In the genomic region with DNA sequence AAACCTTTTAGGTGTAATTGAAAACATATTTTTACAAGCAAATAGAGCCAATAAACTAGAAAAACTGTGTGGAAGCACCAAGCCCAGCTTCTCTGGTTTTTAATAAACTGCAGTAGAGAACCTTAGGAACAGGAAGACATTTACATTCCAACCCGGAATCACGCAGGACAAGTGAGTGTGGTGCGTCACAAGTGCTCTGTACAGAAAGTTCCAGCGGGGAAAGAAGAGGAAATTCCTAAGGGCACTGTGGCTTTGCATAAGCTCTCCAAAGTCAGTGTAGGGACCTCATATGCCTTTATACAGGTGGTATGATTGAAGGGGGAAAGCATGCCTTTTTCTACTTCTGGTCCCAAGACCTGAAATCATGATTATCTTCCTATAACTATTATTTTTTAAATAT, we compare ENCODE assay signal across 1 cellular context.
TF ChIP-seq lines count a peak whose summit lies in the region.

No MANE protein-coding gene starts in this region.

TF ChIP-seq in WTC11, 78 proteins besides CTCF, POLR2A, EP300 and RAD21 (continued from another document):
- TF ChIP-seq, protein P1, sequence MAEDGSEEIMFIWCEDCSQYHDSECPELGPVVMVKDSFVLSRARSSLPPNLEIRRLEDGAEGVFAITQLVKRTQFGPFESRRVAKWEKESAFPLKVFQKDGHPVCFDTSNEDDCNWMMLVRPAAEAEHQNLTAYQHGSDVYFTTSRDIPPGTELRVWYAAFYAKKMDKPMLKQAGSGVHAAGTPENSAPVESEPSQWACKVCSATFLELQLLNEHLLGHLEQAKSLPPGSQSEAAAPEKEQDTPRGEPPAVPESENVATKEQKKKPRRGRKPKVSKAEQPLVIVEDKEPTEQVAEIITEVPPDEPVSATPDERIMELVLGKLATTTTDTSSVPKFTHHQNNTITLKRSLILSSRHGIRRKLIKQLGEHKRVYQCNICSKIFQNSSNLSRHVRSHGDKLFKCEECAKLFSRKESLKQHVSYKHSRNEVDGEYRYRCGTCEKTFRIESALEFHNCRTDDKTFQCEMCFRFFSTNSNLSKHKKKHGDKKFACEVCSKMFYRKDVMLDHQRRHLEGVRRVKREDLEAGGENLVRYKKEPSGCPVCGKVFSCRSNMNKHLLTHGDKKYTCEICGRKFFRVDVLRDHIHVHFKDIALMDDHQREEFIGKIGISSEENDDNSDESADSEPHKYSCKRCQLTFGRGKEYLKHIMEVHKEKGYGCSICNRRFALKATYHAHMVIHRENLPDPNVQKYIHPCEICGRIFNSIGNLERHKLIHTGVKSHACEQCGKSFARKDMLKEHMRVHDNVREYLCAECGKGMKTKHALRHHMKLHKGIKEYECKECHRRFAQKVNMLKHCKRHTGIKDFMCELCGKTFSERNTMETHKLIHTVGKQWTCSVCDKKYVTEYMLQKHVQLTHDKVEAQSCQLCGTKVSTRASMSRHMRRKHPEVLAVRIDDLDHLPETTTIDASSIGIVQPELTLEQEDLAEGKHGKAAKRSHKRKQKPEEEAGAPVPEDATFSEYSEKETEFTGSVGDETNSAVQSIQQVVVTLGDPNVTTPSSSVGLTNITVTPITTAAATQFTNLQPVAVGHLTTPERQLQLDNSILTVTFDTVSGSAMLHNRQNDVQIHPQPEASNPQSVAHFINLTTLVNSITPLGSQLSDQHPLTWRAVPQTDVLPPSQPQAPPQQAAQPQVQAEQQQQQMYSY (CRISPR knock-in tag; IDR thresholded peaks at IDR 0.05): no peak
- TF ChIP-seq, protein P2, sequence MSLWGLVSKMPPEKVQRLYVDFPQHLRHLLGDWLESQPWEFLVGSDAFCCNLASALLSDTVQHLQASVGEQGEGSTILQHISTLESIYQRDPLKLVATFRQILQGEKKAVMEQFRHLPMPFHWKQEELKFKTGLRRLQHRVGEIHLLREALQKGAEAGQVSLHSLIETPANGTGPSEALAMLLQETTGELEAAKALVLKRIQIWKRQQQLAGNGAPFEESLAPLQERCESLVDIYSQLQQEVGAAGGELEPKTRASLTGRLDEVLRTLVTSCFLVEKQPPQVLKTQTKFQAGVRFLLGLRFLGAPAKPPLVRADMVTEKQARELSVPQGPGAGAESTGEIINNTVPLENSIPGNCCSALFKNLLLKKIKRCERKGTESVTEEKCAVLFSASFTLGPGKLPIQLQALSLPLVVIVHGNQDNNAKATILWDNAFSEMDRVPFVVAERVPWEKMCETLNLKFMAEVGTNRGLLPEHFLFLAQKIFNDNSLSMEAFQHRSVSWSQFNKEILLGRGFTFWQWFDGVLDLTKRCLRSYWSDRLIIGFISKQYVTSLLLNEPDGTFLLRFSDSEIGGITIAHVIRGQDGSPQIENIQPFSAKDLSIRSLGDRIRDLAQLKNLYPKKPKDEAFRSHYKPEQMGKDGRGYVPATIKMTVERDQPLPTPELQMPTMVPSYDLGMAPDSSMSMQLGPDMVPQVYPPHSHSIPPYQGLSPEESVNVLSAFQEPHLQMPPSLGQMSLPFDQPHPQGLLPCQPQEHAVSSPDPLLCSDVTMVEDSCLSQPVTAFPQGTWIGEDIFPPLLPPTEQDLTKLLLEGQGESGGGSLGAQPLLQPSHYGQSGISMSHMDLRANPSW (CRISPR knock-in tag; conservative IDR thresholded peaks at IDR 0.05; ENCODE audit: low read depth): no peak
- TF ChIP-seq IRF2 (CRISPR knock-in tag; IDR thresholded peaks at IDR 0.05; ENCODE audit: borderline replicate concordance, low read depth) (no peak), ZBTB21 (CRISPR knock-in tag; IDR thresholded peaks at IDR 0.05; ENCODE audit: borderline replicate concordance) (no peak)
